9 cellular contexts compared by ENCODE assay signal in the genomic region with DNA sequence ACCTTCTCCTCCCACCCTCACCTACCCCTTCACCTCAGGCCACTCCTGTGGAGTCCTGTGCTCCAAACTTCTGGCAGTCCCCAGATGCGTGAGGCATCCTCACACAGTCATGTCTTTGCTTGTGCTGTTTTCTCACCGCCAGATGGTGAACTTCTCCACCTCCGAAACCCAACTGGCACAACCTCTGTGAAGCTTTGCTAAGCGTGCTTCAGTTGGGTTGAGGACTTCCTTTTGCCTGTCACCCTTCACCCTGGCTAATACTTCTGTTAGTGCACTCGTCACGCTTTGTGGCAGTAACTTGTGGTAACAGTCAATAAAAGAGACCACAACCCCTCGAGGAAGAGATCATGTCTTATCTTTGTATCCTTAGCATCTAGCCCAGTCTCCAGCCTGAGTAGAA. TPM values are rescaled to one million over a fixed set of nuclear protein-coding genes. Genes with fewer than 3 reads are reported as not detected.
DNase-seq lines count a peak whose midpoint lies in the region; ATAC-seq and TF ChIP-seq lines count a peak whose summit lies in the region.
"Had no signal": no experiment of that assay in that cellular context is flagged by ENCODE, and none has a peak within 500 bp of the region (broad histone marks: within the 10 kb centered on the region; RNA-seq: fewer than 3 reads in every experiment).

No MANE protein-coding gene starts in this region.

- no peak for TF ChIP-seq POLR2A in gastrocnemius medialis (IDR thresholded peaks at IDR 0.05)

- no peaks in the 10 kb centered on the region for H3K9me3 ChIP-seq in gastrocnemius medialis

- ATAC-seq in left ventricle myocardium superior = no peak
- no peak for ATAC-seq in gastrocnemius medialis

- TF ChIP-seq CTCF in gastrocnemius medialis (IDR thresholded peaks at IDR 0.05 in 4 of 5, conservative IDR thresholded peaks at IDR 0.05 in 1 of 5) = no peak

- H3K27ac ChIP-seq in gastrocnemius medialis = no peak overlapping the region

- peak; percentile 34 for DNase-seq in stimulated activated CD4-positive, alpha-beta T cell treated with anti-CD3 and anti-CD28 coated beads, Interleukin-15, amount 100 ng/mL, for 24 hours
- DNase-seq in stimulated activated CD4-positive, alpha-beta T cell treated with anti-CD3 and anti-CD28 coated beads, Interleukin-12 subunit alpha, Interleukin-12 subunit beta, amount 100 ng/mL, for 4 hours = no peak
- DNase-seq in MV-4-11 (lab: John Stamatoyannopoulos, UW) (peak; percentile 94), activated T-cell treated with anti-CD3 and anti-CD28 coated beads for 4 hours (peak; percentile 17), retina (no peak), left ventricle myocardium superior (no peak), gastrocnemius medialis (no peak)
- DNase-seq in stimulated activated CD8-positive, alpha-beta memory T cell treated with anti-CD3 and anti-CD28 coated beads, Interleukin-4, amount 100 ng/mL, for 4 hours (ENCODE audit: low read depth in 2 of 2, low spot score in 1 of 2) = peak; percentile 4 to 7
- DNase-seq: left cardiac atrium had no signal

- in situ Hi-C loops in gastrocnemius medialis (cut with MboI; ENCODE audit: low sequenced_read_pairs in 4 of 4) = no loop called here

- H3K4me3 ChIP-seq in gastrocnemius medialis = no peak overlapping the region

- intact Hi-C loops in left ventricle myocardium superior (cut with micrococcal nuclease) (no loop called here), gastrocnemius medialis (cut with DNase I; ENCODE audit: low total_unique reads) (no loop called here)

- no peaks in the 10 kb centered on the region for H3K27me3 ChIP-seq in gastrocnemius medialis

- H3K36me3 ChIP-seq in gastrocnemius medialis = peaks cover 0 to 8% of the 10 kb centered on the region in 2 donors

- no peaks in the 10 kb centered on the region for H3K4me1 ChIP-seq in gastrocnemius medialis

RNA-seq across cellular contexts. Expression of a gene that starts 42.0 kb away (rescaled TPM):
- total RNA-seq in left ventricle myocardium superior = 0.07 TPM
- 1 to 10 TPM in 1 of 4 donors, under 1 TPM in 3; 0.13 to 2.1 (median 0.25) TPM for total RNA-seq in gastrocnemius medialis

RNA-seq across cellular contexts. Expression of a gene that starts 56.5 kb away (rescaled TPM):
- not detected for total RNA-seq in left ventricle myocardium superior
- total RNA-seq in gastrocnemius medialis = not detected
- total RNA-seq: left cardiac atrium had no signal

Comparison
In these comparisons a context has a peak if more than half of its experiments do, and no peak if none do; other contexts are left out.
1. DNase-seq: peak in stimulated activated CD4-positive, alpha-beta T cell treated with anti-CD3 and anti-CD28 coated beads, Interleukin-15, amount 100 ng/mL, for 24 hours (single experiment), MV-4-11 (single experiment), activated T-cell treated with anti-CD3 and anti-CD28 coated beads for 4 hours (single experiment) and stimulated activated CD8-positive, alpha-beta memory T cell treated with anti-CD3 and anti-CD28 coated beads, Interleukin-4, amount 100 ng/mL, for 4 hours (2 of 2); none in stimulated activated CD4-positive, alpha-beta T cell treated with anti-CD3 and anti-CD28 coated beads, Interleukin-12 subunit alpha, Interleukin-12 subunit beta, amount 100 ng/mL, for 4 hours (single experiment), retina (single experiment), left ventricle myocardium superior (single experiment) and gastrocnemius medialis (0 of 2).